Comparison of ENCODE assay signal across 1 cellular context in genomic region chr14:102873546-102874061, GRCh38.
A peak's percentile ranks its signal among the peaks of the same experiment; 100 is the strongest.
TF ChIP-seq lines count a peak whose summit lies in the region.

No MANE protein-coding gene starts in this region.

TF ChIP-seq in HepG2, 621 proteins besides CTCF, POLR2A, EP300 and RAD21 (continued from another document and continues in another):
- TF ChIP-seq ZBTB14 (CRISPR knock-in tag; IDR thresholded peaks at IDR 0.05) (0 out of 2 replicates have a peak, but pooled peaks have one; percentile 26), PCBP2 (optimal IDR thresholded peaks at IDR 0.05; ENCODE audit: low read depth, low read length, poor library complexity, severe bottlenecking) (no peak), AGO2 (optimal IDR thresholded peaks at IDR 0.05; ENCODE audit: low read depth, low read length) (no peak), SRF (IDR thresholded peaks at IDR 0.05; ENCODE audit: low read depth, low read length) (no peak), ZFP1 (CRISPR knock-in tag; IDR thresholded peaks at IDR 0.05) (0 out of 2 replicates have a peak, but pooled peaks have one; percentile 77), E2F5 (CRISPR knock-in tag; conservative IDR thresholded peaks at IDR 0.05) (no peak), ATF1 (CRISPR knock-in tag; IDR thresholded peaks at IDR 0.05) (no peak), RXRA (CRISPR knock-in tag; IDR thresholded peaks at IDR 0.05) (peak; percentile 95), NR2C2 (CRISPR knock-in tag; IDR thresholded peaks at IDR 0.05; ENCODE audit: borderline replicate concordance) (peak; percentile 96), ZNF256 (CRISPR knock-in tag; conservative IDR thresholded peaks at IDR 0.05) (no peak), ZNF850 (CRISPR knock-in tag; conservative IDR thresholded peaks at IDR 0.05) (no peak), ZNF225 (CRISPR knock-in tag; IDR thresholded peaks at IDR 0.05) (no peak), ZUFSP (CRISPR knock-in tag; IDR thresholded peaks at IDR 0.05; ENCODE audit: borderline replicate concordance) (no peak), ZNF563 (CRISPR knock-in tag; IDR thresholded peaks at IDR 0.05) (peak; percentile 54; the same call in 1 of the 2 replicates), ARHGAP35 (CRISPR knock-in tag; IDR thresholded peaks at IDR 0.05; ENCODE audit: borderline replicate concordance) (no peak), ZNF142 (CRISPR knock-in tag; IDR thresholded peaks at IDR 0.05) (no peak), RBFOX2 (IDR thresholded peaks at IDR 0.05; ENCODE audit: low read depth, low read length) (no peak), ZNF136 (CRISPR knock-in tag; IDR thresholded peaks at IDR 0.05; ENCODE audit: low read depth) (peak; percentile 71; the same call in 1 of the 2 replicates), GFI1 (CRISPR knock-in tag; IDR thresholded peaks at IDR 0.05; ENCODE audit: borderline replicate concordance) (peak; percentile 66; the same call in 1 of the 2 replicates), ZNF768 (CRISPR knock-in tag; IDR thresholded peaks at IDR 0.05) (no peak), HCFC1 (IDR thresholded peaks at IDR 0.05; ENCODE audit: low read depth, low read length) (no peak), ZNF12 (CRISPR knock-in tag; IDR thresholded peaks at IDR 0.05) (no peak), ZNF609 (CRISPR knock-in tag; IDR thresholded peaks at IDR 0.05; ENCODE audit: borderline replicate concordance) (peak; percentile 95), ZNF546 (CRISPR knock-in tag; conservative IDR thresholded peaks at IDR 0.05) (no peak), MATR3 (CRISPR knock-in tag; IDR thresholded peaks at IDR 0.05) (no peak), SAP130 (CRISPR knock-in tag; IDR thresholded peaks at IDR 0.05; ENCODE audit: low read depth) (peak; percentile 82), MAZ (IDR thresholded peaks at IDR 0.05; ENCODE audit: borderline replicate concordance, low read depth, low read length) (0 out of 2 replicates have a peak, but pooled peaks have one; percentile 2), MAZ (CRISPR knock-in tag; IDR thresholded peaks at IDR 0.05; ENCODE audit: low read depth) (peak; percentile 16; the same call in 1 of the 2 replicates), ZNF180 (CRISPR knock-in tag; IDR thresholded peaks at IDR 0.05; ENCODE audit: borderline replicate concordance, low read depth) (no peak), SNAPC4 (CRISPR knock-in tag; IDR thresholded peaks at IDR 0.05) (no peak), IRF9 (CRISPR knock-in tag; IDR thresholded peaks at IDR 0.05; ENCODE audit: borderline replicate concordance) (no peak), ZNF383 (CRISPR knock-in tag; IDR thresholded peaks at IDR 0.05; ENCODE audit: borderline replicate concordance) (no peak), NFYB (CRISPR knock-in tag; IDR thresholded peaks at IDR 0.05) (no peak), POLR2G (IDR thresholded peaks at IDR 0.05; ENCODE audit: low read depth, low read length) (no peak), RCOR2 (CRISPR knock-in tag; IDR thresholded peaks at IDR 0.05) (peak; percentile 91), SMARCC2 (IDR thresholded peaks at IDR 0.05) (no peak), ZMYM3 (CRISPR knock-in tag; IDR thresholded peaks at IDR 0.05) (no peak; the same call in 1 of the 2 replicates), ZNF710 (CRISPR knock-in tag; IDR thresholded peaks at IDR 0.05; ENCODE audit: borderline replicate concordance) (no peak)
